In genomic region chr9:127554966-127555829, GRCh38 we compare ENCODE assay signal across 9 cellular contexts. TPM values are rescaled to one million over a fixed set of nuclear protein-coding genes. Genes with fewer than 3 reads are reported as not detected.
DNase-seq lines count a peak whose midpoint lies in the region; ATAC-seq, FAIRE-seq and TF ChIP-seq lines count a peak whose summit lies in the region.
"Had no signal": no experiment of that assay in that cellular context is flagged by ENCODE, and none has a peak within 500 bp of the region (broad histone marks: within the 10 kb centered on the region; RNA-seq: fewer than 3 reads in every experiment).

No MANE protein-coding gene starts in this region.

- TF ChIP-seq POLR2A in vagina (IDR thresholded peaks at IDR 0.05), result no peak

- no TSS peak for BruUV-seq in MCF 10A (replicated peaks; lab: Mats Ljungman, UMichigan)

- peak overlapping the region; percentile 19 for H3K4me3 Mint-ChIP-seq in stimulated activated naive CD8-positive, alpha-beta T cell treated with anti-CD3 and anti-CD28 coated beads, Interleukin-15, Interleukin-2, amounts not matched to agents 100 ng/mL and 50 ng/mL, for 24 hours
- H3K4me3 Mint-ChIP-seq in MCF 10A (ENCODE audit: unreplicated experiment), result peak overlapping the region; percentile 50
- no peak overlapping the region for H3K4me3 Mint-ChIP-seq in progenitor cell of endocrine pancreas (ENCODE audit: low read depth)

- no peak for ATAC-seq in stimulated activated naive CD8-positive, alpha-beta T cell treated with anti-CD3 and anti-CD28 coated beads, Interleukin-15, Interleukin-2, amounts not matched to agents 100 U/mL and 50 U/mL, for 24 hours

- no peak for TF ChIP-seq CTCF in MCF 10A (IDR thresholded peaks at IDR 0.05; ENCODE audit: unreplicated experiment)
- no peak for TF ChIP-seq CTCF in vagina (IDR thresholded peaks at IDR 0.05)
- no peak for TF ChIP-seq CTCF in progenitor cell of endocrine pancreas (IDR thresholded peaks at IDR 0.05; ENCODE audit: unreplicated experiment)

- H3K4me1 ChIP-seq in muscle layer of duodenum (ENCODE audit: control insufficient read depth in 1 of 2, insufficient read depth in 2 of 2, low read length in 2 of 2), result peaks cover 43 to 44% of the 10 kb centered on the region in 2 donors
- peaks cover 91% of the 10 kb centered on the region for H3K4me1 ChIP-seq in vagina

- no peaks in the 10 kb centered on the region for H3K9me3 Mint-ChIP-seq in stimulated activated naive CD8-positive, alpha-beta T cell treated with anti-CD3 and anti-CD28 coated beads, Interleukin-15, Interleukin-2, amounts not matched to agents 100 ng/mL and 50 ng/mL, for 24 hours
- H3K9me3 Mint-ChIP-seq in MCF 10A (ENCODE audit: unreplicated experiment), result no peaks in the 10 kb centered on the region
- H3K9me3 Mint-ChIP-seq in progenitor cell of endocrine pancreas (ENCODE audit: low read depth), result no peaks in the 10 kb centered on the region

- no peaks in the 10 kb centered on the region for H3K36me3 Mint-ChIP-seq in stimulated activated naive CD8-positive, alpha-beta T cell treated with anti-CD3 and anti-CD28 coated beads, Interleukin-15, Interleukin-2, amounts not matched to agents 100 ng/mL and 50 ng/mL, for 24 hours (ENCODE audit: low read depth)
- peaks cover 52% of the 10 kb centered on the region for H3K36me3 Mint-ChIP-seq in MCF 10A (ENCODE audit: insufficient read depth, unreplicated experiment)
- no peaks in the 10 kb centered on the region for H3K36me3 Mint-ChIP-seq in progenitor cell of endocrine pancreas (ENCODE audit: insufficient read depth)

- H3K27ac ChIP-seq in muscle layer of duodenum (ENCODE audit: low read length) (peak overlapping the region; percentile 85), vagina (peak overlapping the region; percentile 97)

- no peaks in the 10 kb centered on the region for H3K9me3 ChIP-seq in muscle layer of duodenum (ENCODE audit: control insufficient read depth in 1 of 2, low read length in 2 of 2)
- no peaks in the 10 kb centered on the region for H3K9me3 ChIP-seq in vagina

- H3K36me3 ChIP-seq in muscle layer of duodenum (ENCODE audit: control insufficient read depth in 1 of 2, insufficient read depth in 2 of 2, low read length in 2 of 2) (peaks cover 7 to 16% of the 10 kb centered on the region in 2 donors), vagina (peaks cover 0 to 6% of the 10 kb centered on the region in 2 donors)

- no peak overlapping the region for H3K4me3 ChIP-seq in muscle layer of duodenum (ENCODE audit: low read depth in 1 of 2, low read length in 2 of 2)
- peak overlapping the region in 1 of 2 donors; percentile 7 for H3K4me3 ChIP-seq in vagina

- intact Hi-C loops in MCF 10A (cut with micrococcal nuclease), result no loop called here
- intact Hi-C loops in vagina (cut with DNase I), result no loop called here

- DNase-seq in stimulated activated naive CD8-positive, alpha-beta T cell treated with anti-CD3 and anti-CD28 coated beads, Interleukin-15, Interleukin-2, amounts not matched to agents 100 U/mL and 50 U/mL, for 24 hours, result no peak
- no peak for DNase-seq in MCF 10A (ENCODE audit: unreplicated experiment)
- DNase-seq in vagina (ENCODE audit: extremely low spot score in 2 of 2), result no peak
- DNase-seq in progenitor cell of endocrine pancreas (ENCODE audit: low spot score, unreplicated experiment), result no peak
- no peak for DNase-seq in KG1 (lab: John Stamatoyannopoulos, UW)
- DNase-seq in frontal cortex (ENCODE audit: low spot score in 2 of 2), result no peak
- DNase-seq: NCI-H524 had no signal

- H3K27ac Mint-ChIP-seq in stimulated activated naive CD8-positive, alpha-beta T cell treated with anti-CD3 and anti-CD28 coated beads, Interleukin-15, Interleukin-2, amounts not matched to agents 100 ng/mL and 50 ng/mL, for 24 hours, result peak overlapping the region; percentile 85
- H3K27ac Mint-ChIP-seq in MCF 10A (ENCODE audit: low read depth, unreplicated experiment) (peak overlapping the region; percentile 59), progenitor cell of endocrine pancreas (no peak overlapping the region)

- POLR2A ChIA-PET in MCF 10A (lab: Yijun Ruan, JAX), result interaction anchor here (0.7 to 5.2 kb wide), 10 partner anchors 10 to 142 kb away, joined by 3 to 24 read pairs (median 6); a partner anchor contains a TSS

- no peak for FAIRE-seq in frontal cortex (lab: Jason Lieb, UNC)

- H3K27me3 ChIP-seq in muscle layer of duodenum (ENCODE audit: low read depth, low read length) (no peaks in the 10 kb centered on the region), vagina (no peaks in the 10 kb centered on the region)

- H3K27me3 Mint-ChIP-seq in stimulated activated naive CD8-positive, alpha-beta T cell treated with anti-CD3 and anti-CD28 coated beads, Interleukin-15, Interleukin-2, amounts not matched to agents 100 ng/mL and 50 ng/mL, for 24 hours, result no peaks in the 10 kb centered on the region
- no peaks in the 10 kb centered on the region for H3K27me3 Mint-ChIP-seq in MCF 10A (ENCODE audit: insufficient read depth, unreplicated experiment)
- no peaks in the 10 kb centered on the region for H3K27me3 Mint-ChIP-seq in progenitor cell of endocrine pancreas

- peaks cover 41% of the 10 kb centered on the region for H3K4me1 Mint-ChIP-seq in stimulated activated naive CD8-positive, alpha-beta T cell treated with anti-CD3 and anti-CD28 coated beads, Interleukin-15, Interleukin-2, amounts not matched to agents 100 ng/mL and 50 ng/mL, for 24 hours (ENCODE audit: low read depth)
- H3K4me1 Mint-ChIP-seq in MCF 10A (ENCODE audit: insufficient read depth, unreplicated experiment) (peaks cover 36% of the 10 kb centered on the region), progenitor cell of endocrine pancreas (ENCODE audit: low read depth) (peaks cover 15% of the 10 kb centered on the region)

- CTCF ChIA-PET in MCF 10A (lab: Yijun Ruan, JAX), result interaction anchor here (1.2 to 1.8 kb wide), 4 partner anchors 24 to 34 kb away, joined by 3 to 8 read pairs (median 6); no protein-coding TSS in a partner anchor

RNA-seq across cellular contexts. Expression of gene STXBP1, which starts 56.9 kb away (rescaled TPM):
- 20.0 and 36.6 TPM in 2 replicates for total RNA-seq in MCF 10A (2022)
- 56.2 TPM for total RNA-seq in vagina
- total RNA-seq in progenitor cell of endocrine pancreas, result 23.4 and 24.8 TPM in 2 replicates
- total RNA-seq in frontal cortex, result 63.2 TPM
